Comparison of ENCODE assay signal across 10 cellular contexts in genomic region chr3:160886421-160886820, GRCh38.
DNase-seq lines count a peak whose midpoint lies in the region; ATAC-seq and TF ChIP-seq lines count a peak whose summit lies in the region.
"Had no signal": no experiment of that assay in that cellular context is flagged by ENCODE, and none has a peak within 500 bp of the region (broad histone marks: within the 10 kb centered on the region; RNA-seq: fewer than 3 reads in every experiment).

No MANE protein-coding gene starts in this region.

- H3K9me2 ChIP-seq in OCI-LY7 (ENCODE audit: insufficient read depth, low read length), result no peaks in the 10 kb centered on the region

- no peak for TF ChIP-seq POLR2A in sigmoid colon (IDR thresholded peaks at IDR 0.05)

- H2BK12ac ChIP-seq in mesenchymal stem cell (ENCODE audit: low read length in 2 of 2), result peak overlapping the region in 1 of 2 experiments; percentile 67

- ATAC-seq in GM18861 (IDR thresholded peaks at IDR 0.05; ENCODE audit: unreplicated experiment), result peak; percentile 83
- peak; percentile 77 for ATAC-seq in GM21619 (IDR thresholded peaks at IDR 0.05; ENCODE audit: unreplicated experiment)
- peak; percentile 53 for ATAC-seq in HG03139 (IDR thresholded peaks at IDR 0.05; ENCODE audit: unreplicated experiment)
- ATAC-seq in aorta (ENCODE audit: low FRiP score), result no peak

- 98% methylated on average over 3 of the region's 4 CpGs for WGBS in mesenchymal stem cell
- WGBS in sigmoid colon, 2 donors, result 80 to 88% methylated on average over 4 of the region's 4 CpGs
- WGBS in aorta, 2 donors, result 85 to 88% methylated on average over 4 of the region's 4 CpGs

- H3K79me1 ChIP-seq in mesenchymal stem cell (replicated peaks; ENCODE audit: low read length, poor library complexity, severe bottlenecking), result no peaks in the 10 kb centered on the region

- BruUV-seq in OCI-LY7 (replicated peaks; lab: Mats Ljungman, UMichigan), result no TSS peak

- POLR2A ChIA-PET in OCI-LY7 (lab: Charles Lee), result interaction anchor here (0.7 kb wide), 1 partner anchor 19 kb away, joined by 4 read pairs; no protein-coding TSS in a partner anchor

- TF ChIP-seq EP300 in sigmoid colon (IDR thresholded peaks at IDR 0.05), result no peak

- H4K20me1 ChIP-seq in OCI-LY7 (ENCODE audit: insufficient read depth, low read length), result no peaks in the 10 kb centered on the region

- no peak overlapping the region for H2BK5ac ChIP-seq in mesenchymal stem cell (ENCODE audit: low read depth, low read length, poor library complexity, severe bottlenecking)

- no peak overlapping the region for H4K8ac ChIP-seq in mesenchymal stem cell (ENCODE audit: low read length)

- peak overlapping the region; percentile 1 for H3K9ac ChIP-seq in mesenchymal stem cell (ENCODE audit: low read length)

- CTCF ChIA-PET in OCI-LY7 (lab: Charles Lee; ENCODE audit: unreplicated experiment), result no interaction called here

- no peak for TF ChIP-seq CTCF in sigmoid colon (IDR thresholded peaks at IDR 0.05)
- TF ChIP-seq CTCF in OCI-LY7 (conservative IDR thresholded peaks at IDR 0.05; ENCODE audit: low read length), result no peak

- H2AK5ac ChIP-seq in mesenchymal stem cell (ENCODE audit: low read length, severe bottlenecking), result no peak overlapping the region

- H3K4me2 ChIP-seq in mesenchymal stem cell (ENCODE audit: low read length, poor library complexity, severe bottlenecking) (no peak overlapping the region), OCI-LY7 (ENCODE audit: low read length) (no peak overlapping the region)

- intact Hi-C loops in sigmoid colon (cut with DNase I), result no loop called here
- intact Hi-C loops in OCI-LY7 (cut with micrococcal nuclease; ENCODE audit: unreplicated experiment), result no loop called here
- intact Hi-C loops in aorta (cut with DNase I), result no loop called here

- no peak overlapping the region for H3K4me3 ChIP-seq in mesenchymal stem cell (ENCODE audit: insufficient read depth in 1 of 2, low read depth in 1 of 2, low read length in 2 of 2)
- no peak overlapping the region for H3K4me3 ChIP-seq in sigmoid colon
- no peak overlapping the region for H3K4me3 ChIP-seq in OCI-LY7 (ENCODE audit: low read depth, low read length, poor library complexity, severe bottlenecking)
- H3K4me3 ChIP-seq in aorta (ENCODE audit: low read length in 2 of 2), result no peak overlapping the region
- H3K4me3 ChIP-seq: smooth muscle cell had no signal

- no peak overlapping the region for H3K4ac ChIP-seq in mesenchymal stem cell (ENCODE audit: low read depth in 1 of 2, low read length in 2 of 2)

- peak overlapping the region; percentile 9 to 11 for H3K18ac ChIP-seq in mesenchymal stem cell (ENCODE audit: low read depth in 1 of 2, low read length in 2 of 2)

- no peak overlapping the region for H4K91ac ChIP-seq in mesenchymal stem cell (ENCODE audit: low read length)

- H3K36me3 ChIP-seq in mesenchymal stem cell (ENCODE audit: control insufficient read depth in 1 of 2, insufficient read depth in 2 of 2, low read depth in 1 of 2, low read length in 2 of 2), result no peaks in the 10 kb centered on the region
- no peaks in the 10 kb centered on the region for H3K36me3 ChIP-seq in sigmoid colon
- H3K36me3 ChIP-seq in OCI-LY7 (ENCODE audit: insufficient read depth, low read length), result no peaks in the 10 kb centered on the region
- H3K36me3 ChIP-seq in aorta (ENCODE audit: control insufficient read depth in 1 of 2, insufficient read depth in 2 of 2, low read length in 1 of 2), result no peaks in the 10 kb centered on the region

- H3K14ac ChIP-seq in mesenchymal stem cell (ENCODE audit: low read length in 2 of 2), result no peak overlapping the region

- H2AFZ ChIP-seq in mesenchymal stem cell (ENCODE audit: low read depth, low read length) (peak overlapping the region; percentile 5), OCI-LY7 (ENCODE audit: low read length) (no peak overlapping the region)

- H3K27ac ChIP-seq in mesenchymal stem cell (ENCODE audit: low read length, poor library complexity, severe bottlenecking) (no peak overlapping the region), sigmoid colon (no peak overlapping the region), OCI-LY7 (ENCODE audit: low read depth, low read length, poor library complexity, severe bottlenecking) (no peak overlapping the region), aorta (ENCODE audit: low read depth in 1 of 2, low read length in 2 of 2) (no peak overlapping the region)

- H3K4me1 ChIP-seq in mesenchymal stem cell (ENCODE audit: control insufficient read depth, insufficient read depth, low read depth, low read length), result peaks cover 8% of the 10 kb centered on the region
- no peaks in the 10 kb centered on the region for H3K4me1 ChIP-seq in sigmoid colon
- H3K4me1 ChIP-seq in OCI-LY7 (ENCODE audit: insufficient read depth, low read length, poor library complexity, severe bottlenecking), result no peaks in the 10 kb centered on the region
- peaks cover 0 to 1% of the 10 kb centered on the region in 2 donors for H3K4me1 ChIP-seq in aorta (ENCODE audit: control insufficient read depth in 1 of 2, insufficient read depth in 2 of 2, low read length in 2 of 2)

- H2BK120ac ChIP-seq in mesenchymal stem cell (ENCODE audit: low read depth, low read length), result no peak overlapping the region

- no peaks in the 10 kb centered on the region for H3K9me3 ChIP-seq in mesenchymal stem cell (ENCODE audit: control insufficient read depth, low read length)
- no peaks in the 10 kb centered on the region for H3K9me3 ChIP-seq in sigmoid colon
- no peaks in the 10 kb centered on the region for H3K9me3 ChIP-seq in OCI-LY7 (ENCODE audit: low read length)
- no peaks in the 10 kb centered on the region for H3K9me3 ChIP-seq in aorta (ENCODE audit: control insufficient read depth, low read length)

- DNase-seq in mesenchymal stem cell (no peak), sigmoid colon (no peak), NCI-H2227 (lab: John Stamatoyannopoulos, UW; ENCODE audit: unreplicated experiment) (no peak), OCI-LY7 (ENCODE audit: low spot score) (no peak), aorta (no peak)
- DNase-seq: activated T-cell treated with anti-CD3 and anti-CD28 coated beads, Interleukin-2, amount 50 U/mL, for 1 hour had no signal

- no peaks in the 10 kb centered on the region for H3K79me2 ChIP-seq in OCI-LY7 (ENCODE audit: insufficient read depth, low read depth, low read length)

- H3K23ac ChIP-seq in mesenchymal stem cell (ENCODE audit: low read length in 2 of 2), result no peak overlapping the region

- no peak overlapping the region for H2BK15ac ChIP-seq in mesenchymal stem cell (ENCODE audit: low read depth, poor library complexity, severe bottlenecking)

- H3K27me3 ChIP-seq in mesenchymal stem cell (ENCODE audit: control insufficient read depth in 1 of 2, insufficient read depth in 1 of 2, low read length in 2 of 2) (no peaks in the 10 kb centered on the region), sigmoid colon (no peaks in the 10 kb centered on the region), aorta (ENCODE audit: control insufficient read depth in 1 of 2, insufficient read depth in 2 of 2, low read length in 1 of 2) (no peaks in the 10 kb centered on the region)
